ENCODE assay signal across 8 cellular contexts in genomic region chr9:41269471-41269870, GRCh38.
DNase-seq lines count a peak whose midpoint lies in the region; ATAC-seq and TF ChIP-seq lines count a peak whose summit lies in the region.
"Not testable (repeated sequence)": the region's sequence is repeated elsewhere in the genome, so short reads cannot be mapped to it uniquely, and the experiment has no call there.

No MANE protein-coding gene starts in this region.

- not testable (repeated sequence) for H3K79me2 ChIP-seq in mesendoderm (ENCODE audit: control insufficient read depth, insufficient read depth, low read length)

- not testable (repeated sequence) for H2BK15ac ChIP-seq in mesendoderm (replicated peaks; ENCODE audit: low read depth)

- H2BK120ac ChIP-seq in mesendoderm (ENCODE audit: low read depth, low read length) = not testable (repeated sequence)

- H3K79me1 ChIP-seq in mesendoderm (ENCODE audit: low read length) = not testable (repeated sequence)

- not testable (repeated sequence) for H3K9me3 ChIP-seq in upper lobe of right lung

- not testable (repeated sequence) for ATAC-seq in upper lobe of right lung

- H3K9ac ChIP-seq in mesendoderm (ENCODE audit: low read length) = not testable (repeated sequence)

- H3K4ac ChIP-seq in mesendoderm (ENCODE audit: low read depth, low read length) = not testable (repeated sequence)

- H3K18ac ChIP-seq in mesendoderm (ENCODE audit: low read length) = not testable (repeated sequence)

- not testable (repeated sequence) for H4K8ac ChIP-seq in mesendoderm (ENCODE audit: low read depth, low read length)

- not testable (repeated sequence) for H3K4me2 ChIP-seq in mesendoderm (ENCODE audit: low read length)

- H3K23ac ChIP-seq in mesendoderm (ENCODE audit: low read length) = not testable (repeated sequence)

- not testable (repeated sequence) for H2BK5ac ChIP-seq in mesendoderm (ENCODE audit: low read length)

- not testable (repeated sequence) for H3K56ac ChIP-seq in mesendoderm (ENCODE audit: low read length)

- not testable (repeated sequence) for H3K27ac ChIP-seq in mesendoderm (ENCODE audit: low read depth, low read length); upper lobe of right lung

- H3K4me1 ChIP-seq in mesendoderm (ENCODE audit: control insufficient read depth, low read depth, low read length); upper lobe of right lung: not testable (repeated sequence)

- not testable (repeated sequence) for H4K5ac ChIP-seq in mesendoderm (ENCODE audit: low read length)

- TF ChIP-seq CTCF in upper lobe of right lung (IDR thresholded peaks at IDR 0.05) = not testable (repeated sequence)

- intact Hi-C loops in head of caudate nucleus (cut with DNase I); posterior cingulate gyrus (cut with DNase I); upper lobe of right lung (cut with DNase I): not testable (repeated sequence)

- H3K27me3 ChIP-seq in mesendoderm (ENCODE audit: insufficient read depth, low read length, poor library complexity) = not testable (repeated sequence)
- peaks cover 19% of the 10 kb centered on the region for H3K27me3 ChIP-seq in upper lobe of right lung

- no CpG with 5 or more reads among the region's 14 CpGs for WGBS in mesendoderm (ENCODE audit: extremely low coverage, insufficient coverage, low lambda C conversion rate)

- not testable (repeated sequence) for H3K36me3 ChIP-seq in mesendoderm (ENCODE audit: control insufficient read depth, insufficient read depth, low read length); upper lobe of right lung

- not testable (repeated sequence) for H2AK5ac ChIP-seq in mesendoderm (ENCODE audit: low read length)

- H3K4me3 ChIP-seq in mesendoderm (ENCODE audit: low read length); upper lobe of right lung: not testable (repeated sequence)

- DNase-seq in ELF-1 (ENCODE audit: low read depth, low spot score) (peak; percentile 27), RPMI7951 (ENCODE audit: low read depth) (peak; percentile 59), ecto neural progenitor cell (ENCODE audit: low spot score) (peak; percentile 49), head of caudate nucleus (peak in 28 of 42 donors; percentile 1 to 65 (median 25)), islet precursor cell (peak; percentile 63), mesendoderm (peak; percentile 4), posterior cingulate gyrus (peak in 6 of 10 donors; percentile 6 to 91 (median 58)), upper lobe of right lung (peak; percentile 66)

Comparison
In these comparisons a context has a peak if more than half of its experiments do, and no peak if none do; other contexts are left out.
1. DNase-seq: peak in every context shown above with its lines; median percentile 66 in upper lobe of right lung; 63 in islet precursor cell; 59 in RPMI7951; 58 in posterior cingulate gyrus; 49 in ecto neural progenitor cell; 27 in ELF-1; 25 in head of caudate nucleus; 4 in mesendoderm.